In the genomic region with DNA sequence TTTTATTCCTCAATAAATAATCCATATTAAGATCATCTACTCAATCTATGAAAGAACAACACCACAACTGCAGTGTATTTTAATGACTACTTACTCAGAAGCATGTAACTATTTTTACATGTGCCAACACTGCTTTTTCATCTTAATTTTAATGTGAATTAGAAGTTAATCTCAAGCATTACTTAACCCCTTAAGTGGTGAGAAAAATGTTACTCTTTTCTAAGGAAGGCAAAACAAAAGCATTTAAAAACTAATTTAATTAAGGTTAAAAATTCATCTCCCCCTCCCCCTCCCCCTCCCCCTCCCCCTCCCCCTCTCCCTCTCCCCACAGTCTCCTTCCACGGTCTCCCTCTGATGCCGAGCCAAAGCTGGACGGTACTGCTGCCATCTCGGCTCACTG, we compare ENCODE assay signal across 31 cellular contexts.
"Had no signal": no experiment of that assay in that cellular context is flagged by ENCODE, and none has a peak within 500 bp of the region (broad histone marks: within the 10 kb centered on the region; RNA-seq: fewer than 3 reads in every experiment).

No MANE protein-coding gene starts in this region.

- H3K9me3 ChIP-seq: neutrophil, ovary, psoas muscle, spleen, suprapubic skin, testis, tibial nerve, upper lobe of left lung, vagina had no signal

- H3K27me3 ChIP-seq: neutrophil, ovary, spleen, suprapubic skin, testis, tibial nerve, upper lobe of left lung, vagina had no signal

- H2AFZ ChIP-seq: parathyroid adenoma had no signal

- H3K27ac ChIP-seq: neutrophil, ovary, parathyroid adenoma, psoas muscle, skin epidermis, spleen, suprapubic skin, testis, tibial nerve, upper lobe of left lung, vagina had no signal

- H3K4me2 ChIP-seq: smooth muscle cell had no signal

- H3K79me2 ChIP-seq: parathyroid adenoma had no signal

- H3K4me1 ChIP-seq: parathyroid adenoma, psoas muscle, spleen, suprapubic skin, testis, tibial nerve, upper lobe of left lung, vagina had no signal

- ATAC-seq: naive thymus-derived CD8-positive, alpha-beta T cell; natural killer cell treated with Interleukin-12 subunit alpha and Interleukin-12 subunit beta and Interleukin-15 and Interleukin-18, amount 100 ng/mL, for 72 hours; right cardiac atrium; sciatic nerve; stimulated activated memory B cell treated with anti-CD40 and anti-IgM and Interleukin-4, amounts not matched to agents 10 μg/mL and 1 μg/mL and 100 μg/mL, for 72 hours; stimulated activated naive CD8-positive, alpha-beta T cell treated with anti-CD3 and anti-CD28 coated beads, Interleukin-15, amount 100 ng/mL, for 72 hours; stimulated activated naive CD8-positive, alpha-beta T cell treated with anti-CD3 and anti-CD28 coated beads, Interleukin-15, Interleukin-2, amounts not matched to agents 100 U/mL and 50 U/mL, for 24 hours had no signal

- H3K36me3 ChIP-seq: ovary had no signal

- FAIRE-seq: urothelium cell line had no signal

- DNase-seq: naive B cell; naive thymus-derived CD8-positive, alpha-beta T cell; nephron progenitor cell; nucleus accumbens; ovary; posterior cingulate gyrus; psoas muscle; right cardiac atrium; spleen; stimulated activated CD4-positive, alpha-beta T cell treated with anti-CD3 and anti-CD28 coated beads, Interleukin-12 subunit alpha, Interleukin-12 subunit beta, amount 100 ng/mL, for 4 hours; stimulated activated CD4-positive, alpha-beta T cell treated with anti-CD3 and anti-CD28 coated beads, Interleukin-1b, Interleukin-23, amount 100 ng/mL, for 48 hours; stimulated activated CD4-positive, alpha-beta T cell treated with anti-CD3 and anti-CD28 coated beads, Interleukin-4, amount 100 ng/mL, for 1 hour; stimulated activated CD4-positive, alpha-beta T cell treated with anti-CD3 and anti-CD28 coated beads, Interleukin-4, amount 100 ng/mL, for 4 hours; stimulated activated CD8-positive, alpha-beta memory T cell treated with anti-CD3 and anti-CD28 coated beads, Interleukin-4, amount 100 ng/mL, for 48 hours; stimulated activated naive CD4-positive, alpha-beta T cell; stimulated activated naive CD8-positive, alpha-beta T cell treated with anti-CD3 and anti-CD28 coated beads, Interleukin-15, amount 100 ng/mL, for 72 hours; stimulated activated naive CD8-positive, alpha-beta T cell treated with anti-CD3 and anti-CD28 coated beads, Interleukin-15, Interleukin-2, amounts not matched to agents 100 U/mL and 50 U/mL, for 24 hours; substantia nigra; testis; upper lobe of left lung had no signal

- H3K9ac ChIP-seq: parathyroid adenoma had no signal

- H3K4me3 ChIP-seq: ovary, psoas muscle, skin epidermis, smooth muscle cell, spleen, suprapubic skin, testis, tibial nerve, upper lobe of left lung, vagina had no signal
